In the genomic region with DNA sequence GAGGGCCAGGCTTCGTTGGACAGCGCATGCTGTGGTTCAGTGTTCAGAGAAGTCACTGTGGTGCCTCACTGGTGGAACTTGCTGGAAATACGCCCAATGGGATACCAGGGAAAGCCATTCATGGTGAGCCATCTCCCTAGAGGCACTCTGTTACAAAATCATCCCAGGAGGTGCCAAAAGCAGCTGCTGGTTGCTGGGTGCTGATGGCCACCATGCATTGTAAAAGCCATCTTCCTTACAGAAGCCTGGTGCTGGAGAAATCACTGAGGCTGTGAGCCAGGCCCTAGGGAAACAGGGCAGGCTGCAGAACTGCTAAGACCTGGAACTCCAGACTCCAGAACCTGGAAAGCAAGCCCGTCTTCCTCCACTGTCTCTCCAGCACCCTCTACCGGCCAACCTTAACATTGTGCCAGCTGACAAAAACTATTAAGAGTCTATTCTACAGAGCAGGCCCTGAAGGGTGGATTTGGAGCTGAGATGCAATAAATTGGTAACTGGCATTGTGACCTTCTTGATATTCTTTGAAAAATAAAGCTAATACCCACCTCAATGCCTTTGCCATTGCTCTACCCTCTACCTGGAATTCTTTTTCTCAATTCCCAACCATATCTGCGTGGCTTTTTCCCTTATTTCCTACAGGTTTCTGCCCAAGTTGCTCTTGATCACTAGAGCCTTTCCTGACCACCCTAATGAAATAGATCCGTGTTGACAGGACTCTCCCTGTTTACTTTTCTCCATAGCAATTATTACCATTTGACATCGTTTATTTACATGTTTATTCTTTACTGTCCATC, we compare ENCODE assay signal across 1 cellular context.
A peak's percentile ranks its signal among the peaks of the same experiment; 100 is the strongest.
TF ChIP-seq lines count a peak whose summit lies in the region.

No MANE protein-coding gene starts in this region.

TF ChIP-seq in HepG2, 621 proteins besides CTCF, POLR2A, EP300 and RAD21 (continues in another document):
- TF ChIP-seq NFE2 (CRISPR knock-in tag; IDR thresholded peaks at IDR 0.05) (no peak), KLF16 (CRISPR knock-in tag; IDR thresholded peaks at IDR 0.05) (0 out of 4 replicates have a peak, but pooled peaks of 1 of the 2 experiments have one; percentile 36), MYC (CRISPR knock-in tag; IDR thresholded peaks at IDR 0.05; ENCODE audit: borderline replicate concordance) (0 out of 2 replicates have a peak, but pooled peaks have one; percentile 14), SIX4 (CRISPR knock-in tag; IDR thresholded peaks at IDR 0.05) (no peak), NCOA5 (CRISPR knock-in tag; IDR thresholded peaks at IDR 0.05) (no peak), ZNF121 (CRISPR knock-in tag; IDR thresholded peaks at IDR 0.05) (no peak), SIN3B (IDR thresholded peaks at IDR 0.05; ENCODE audit: low read length) (0 out of 2 replicates have a peak, but pooled peaks have one; percentile 58), ZNF33A (CRISPR knock-in tag; IDR thresholded peaks at IDR 0.05; ENCODE audit: borderline replicate concordance) (no peak), U2AF1 (optimal IDR thresholded peaks at IDR 0.05; ENCODE audit: low read depth, low read length) (no peak), ZNF850 (CRISPR knock-in tag; conservative IDR thresholded peaks at IDR 0.05) (no peak), NONO (IDR thresholded peaks at IDR 0.05) (no peak), NONO (CRISPR knock-in tag; conservative IDR thresholded peaks at IDR 0.05) (no peak), TGIF2 (CRISPR knock-in tag; IDR thresholded peaks at IDR 0.05) (0 out of 2 replicates have a peak, but pooled peaks have one; percentile 30), SOX13 (IDR thresholded peaks at IDR 0.05) (no peak), SOX13 (CRISPR knock-in tag; conservative IDR thresholded peaks at IDR 0.05 in 1 of 2, IDR thresholded peaks at IDR 0.05 in 1 of 2) (no peak), SSRP1 (CRISPR knock-in tag; IDR thresholded peaks at IDR 0.05) (0 out of 2 replicates have a peak, but pooled peaks have one; percentile 33), SMAD9 (CRISPR knock-in tag; IDR thresholded peaks at IDR 0.05) (no peak), STAG1 (CRISPR knock-in tag; IDR thresholded peaks at IDR 0.05) (peak; percentile 82), FOXP1 (IDR thresholded peaks at IDR 0.05) (no peak), FOXP1 (CRISPR knock-in tag; IDR thresholded peaks at IDR 0.05) (no peak), ZNF614 (CRISPR knock-in tag; IDR thresholded peaks at IDR 0.05; ENCODE audit: borderline replicate concordance) (0 out of 2 replicates have a peak, but pooled peaks have one; percentile 18), ZNF224 (CRISPR knock-in tag; IDR thresholded peaks at IDR 0.05) (no peak), TARDBP (CRISPR knock-in tag; IDR thresholded peaks at IDR 0.05) (0 out of 2 replicates have a peak, but pooled peaks have one; percentile 31), NFATC3 (CRISPR knock-in tag; IDR thresholded peaks at IDR 0.05) (no peak), MAFF (IDR thresholded peaks at IDR 0.05; ENCODE audit: low read depth, low read length) (peak; percentile 62; the same call in 1 of the 2 replicates)
- TF ChIP-seq, protein P1, sequence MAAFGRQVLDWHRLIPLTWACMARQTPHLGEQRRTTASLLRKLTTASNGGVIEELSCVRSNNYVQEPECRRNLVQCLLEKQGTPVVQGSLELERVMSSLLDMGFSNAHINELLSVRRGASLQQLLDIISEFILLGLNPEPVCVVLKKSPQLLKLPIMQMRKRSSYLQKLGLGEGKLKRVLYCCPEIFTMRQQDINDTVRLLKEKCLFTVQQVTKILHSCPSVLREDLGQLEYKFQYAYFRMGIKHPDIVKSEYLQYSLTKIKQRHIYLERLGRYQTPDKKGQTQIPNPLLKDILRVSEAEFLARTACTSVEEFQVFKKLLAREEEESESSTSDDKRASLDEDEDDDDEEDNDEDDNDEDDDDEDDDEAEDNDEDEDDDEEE (CRISPR knock-in tag; IDR thresholded peaks at IDR 0.05) = 0 out of 2 replicates have a peak, but pooled peaks have one; percentile 44
- TF ChIP-seq, protein P2, sequence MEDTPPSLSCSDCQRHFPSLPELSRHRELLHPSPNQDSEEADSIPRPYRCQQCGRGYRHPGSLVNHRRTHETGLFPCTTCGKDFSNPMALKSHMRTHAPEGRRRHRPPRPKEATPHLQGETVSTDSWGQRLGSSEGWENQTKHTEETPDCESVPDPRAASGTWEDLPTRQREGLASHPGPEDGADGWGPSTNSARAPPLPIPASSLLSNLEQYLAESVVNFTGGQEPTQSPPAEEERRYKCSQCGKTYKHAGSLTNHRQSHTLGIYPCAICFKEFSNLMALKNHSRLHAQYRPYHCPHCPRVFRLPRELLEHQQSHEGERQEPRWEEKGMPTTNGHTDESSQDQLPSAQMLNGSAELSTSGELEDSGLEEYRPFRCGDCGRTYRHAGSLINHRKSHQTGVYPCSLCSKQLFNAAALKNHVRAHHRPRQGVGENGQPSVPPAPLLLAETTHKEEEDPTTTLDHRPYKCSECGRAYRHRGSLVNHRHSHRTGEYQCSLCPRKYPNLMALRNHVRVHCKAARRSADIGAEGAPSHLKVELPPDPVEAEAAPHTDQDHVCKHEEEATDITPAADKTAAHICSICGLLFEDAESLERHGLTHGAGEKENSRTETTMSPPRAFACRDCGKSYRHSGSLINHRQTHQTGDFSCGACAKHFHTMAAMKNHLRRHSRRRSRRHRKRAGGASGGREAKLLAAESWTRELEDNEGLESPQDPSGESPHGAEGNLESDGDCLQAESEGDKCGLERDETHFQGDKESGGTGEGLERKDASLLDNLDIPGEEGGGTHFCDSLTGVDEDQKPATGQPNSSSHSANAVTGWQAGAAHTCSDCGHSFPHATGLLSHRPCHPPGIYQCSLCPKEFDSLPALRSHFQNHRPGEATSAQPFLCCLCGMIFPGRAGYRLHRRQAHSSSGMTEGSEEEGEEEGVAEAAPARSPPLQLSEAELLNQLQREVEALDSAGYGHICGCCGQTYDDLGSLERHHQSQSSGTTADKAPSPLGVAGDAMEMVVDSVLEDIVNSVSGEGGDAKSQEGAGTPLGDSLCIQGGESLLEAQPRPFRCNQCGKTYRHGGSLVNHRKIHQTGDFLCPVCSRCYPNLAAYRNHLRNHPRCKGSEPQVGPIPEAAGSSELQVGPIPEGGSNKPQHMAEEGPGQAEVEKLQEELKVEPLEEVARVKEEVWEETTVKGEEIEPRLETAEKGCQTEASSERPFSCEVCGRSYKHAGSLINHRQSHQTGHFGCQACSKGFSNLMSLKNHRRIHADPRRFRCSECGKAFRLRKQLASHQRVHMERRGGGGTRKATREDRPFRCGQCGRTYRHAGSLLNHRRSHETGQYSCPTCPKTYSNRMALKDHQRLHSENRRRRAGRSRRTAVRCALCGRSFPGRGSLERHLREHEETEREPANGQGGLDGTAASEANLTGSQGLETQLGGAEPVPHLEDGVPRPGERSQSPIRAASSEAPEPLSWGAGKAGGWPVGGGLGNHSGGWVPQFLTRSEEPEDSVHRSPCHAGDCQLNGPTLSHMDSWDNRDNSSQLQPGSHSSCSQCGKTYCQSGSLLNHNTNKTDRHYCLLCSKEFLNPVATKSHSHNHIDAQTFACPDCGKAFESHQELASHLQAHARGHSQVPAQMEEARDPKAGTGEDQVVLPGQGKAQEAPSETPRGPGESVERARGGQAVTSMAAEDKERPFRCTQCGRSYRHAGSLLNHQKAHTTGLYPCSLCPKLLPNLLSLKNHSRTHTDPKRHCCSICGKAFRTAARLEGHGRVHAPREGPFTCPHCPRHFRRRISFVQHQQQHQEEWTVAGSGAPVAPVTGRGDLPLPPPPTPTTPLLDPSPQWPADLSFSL (CRISPR knock-in tag; IDR thresholded peaks at IDR 0.05) = no peak
- TF ChIP-seq, protein P3, sequence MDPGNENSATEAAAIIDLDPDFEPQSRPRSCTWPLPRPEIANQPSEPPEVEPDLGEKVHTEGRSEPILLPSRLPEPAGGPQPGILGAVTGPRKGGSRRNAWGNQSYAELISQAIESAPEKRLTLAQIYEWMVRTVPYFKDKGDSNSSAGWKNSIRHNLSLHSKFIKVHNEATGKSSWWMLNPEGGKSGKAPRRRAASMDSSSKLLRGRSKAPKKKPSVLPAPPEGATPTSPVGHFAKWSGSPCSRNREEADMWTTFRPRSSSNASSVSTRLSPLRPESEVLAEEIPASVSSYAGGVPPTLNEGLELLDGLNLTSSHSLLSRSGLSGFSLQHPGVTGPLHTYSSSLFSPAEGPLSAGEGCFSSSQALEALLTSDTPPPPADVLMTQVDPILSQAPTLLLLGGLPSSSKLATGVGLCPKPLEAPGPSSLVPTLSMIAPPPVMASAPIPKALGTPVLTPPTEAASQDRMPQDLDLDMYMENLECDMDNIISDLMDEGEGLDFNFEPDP (CRISPR knock-in tag; conservative IDR thresholded peaks at IDR 0.05) = 0 out of 2 replicates have a peak, but pooled peaks have one; percentile 64
- TF ChIP-seq, protein P4, sequence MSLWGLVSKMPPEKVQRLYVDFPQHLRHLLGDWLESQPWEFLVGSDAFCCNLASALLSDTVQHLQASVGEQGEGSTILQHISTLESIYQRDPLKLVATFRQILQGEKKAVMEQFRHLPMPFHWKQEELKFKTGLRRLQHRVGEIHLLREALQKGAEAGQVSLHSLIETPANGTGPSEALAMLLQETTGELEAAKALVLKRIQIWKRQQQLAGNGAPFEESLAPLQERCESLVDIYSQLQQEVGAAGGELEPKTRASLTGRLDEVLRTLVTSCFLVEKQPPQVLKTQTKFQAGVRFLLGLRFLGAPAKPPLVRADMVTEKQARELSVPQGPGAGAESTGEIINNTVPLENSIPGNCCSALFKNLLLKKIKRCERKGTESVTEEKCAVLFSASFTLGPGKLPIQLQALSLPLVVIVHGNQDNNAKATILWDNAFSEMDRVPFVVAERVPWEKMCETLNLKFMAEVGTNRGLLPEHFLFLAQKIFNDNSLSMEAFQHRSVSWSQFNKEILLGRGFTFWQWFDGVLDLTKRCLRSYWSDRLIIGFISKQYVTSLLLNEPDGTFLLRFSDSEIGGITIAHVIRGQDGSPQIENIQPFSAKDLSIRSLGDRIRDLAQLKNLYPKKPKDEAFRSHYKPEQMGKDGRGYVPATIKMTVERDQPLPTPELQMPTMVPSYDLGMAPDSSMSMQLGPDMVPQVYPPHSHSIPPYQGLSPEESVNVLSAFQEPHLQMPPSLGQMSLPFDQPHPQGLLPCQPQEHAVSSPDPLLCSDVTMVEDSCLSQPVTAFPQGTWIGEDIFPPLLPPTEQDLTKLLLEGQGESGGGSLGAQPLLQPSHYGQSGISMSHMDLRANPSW (CRISPR knock-in tag; IDR thresholded peaks at IDR 0.05; ENCODE audit: borderline replicate concordance) = no peak
- TF ChIP-seq, protein P5, sequence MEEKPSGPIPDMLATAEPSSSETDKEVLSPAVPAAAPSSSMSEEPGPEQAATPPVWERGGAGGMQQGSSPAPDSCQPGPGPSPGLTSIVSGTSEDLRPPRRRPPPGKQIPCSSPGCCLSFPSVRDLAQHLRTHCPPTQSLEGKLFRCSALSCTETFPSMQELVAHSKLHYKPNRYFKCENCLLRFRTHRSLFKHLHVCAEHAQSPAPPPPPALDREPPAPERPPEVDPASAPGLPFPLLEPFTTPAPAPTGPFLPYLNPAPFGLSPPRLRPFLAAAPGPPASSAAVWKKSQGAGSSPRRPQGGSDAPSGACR (CRISPR knock-in tag; IDR thresholded peaks at IDR 0.05) = 0 out of 2 replicates have a peak, but pooled peaks have one; percentile 2
- TF ChIP-seq, protein P6, sequence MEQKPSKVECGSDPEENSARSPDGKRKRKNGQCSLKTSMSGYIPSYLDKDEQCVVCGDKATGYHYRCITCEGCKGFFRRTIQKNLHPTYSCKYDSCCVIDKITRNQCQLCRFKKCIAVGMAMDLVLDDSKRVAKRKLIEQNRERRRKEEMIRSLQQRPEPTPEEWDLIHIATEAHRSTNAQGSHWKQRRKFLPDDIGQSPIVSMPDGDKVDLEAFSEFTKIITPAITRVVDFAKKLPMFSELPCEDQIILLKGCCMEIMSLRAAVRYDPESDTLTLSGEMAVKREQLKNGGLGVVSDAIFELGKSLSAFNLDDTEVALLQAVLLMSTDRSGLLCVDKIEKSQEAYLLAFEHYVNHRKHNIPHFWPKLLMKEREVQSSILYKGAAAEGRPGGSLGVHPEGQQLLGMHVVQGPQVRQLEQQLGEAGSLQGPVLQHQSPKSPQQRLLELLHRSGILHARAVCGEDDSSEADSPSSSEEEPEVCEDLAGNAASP (CRISPR knock-in tag; IDR thresholded peaks at IDR 0.05; ENCODE audit: borderline replicate concordance) = 0 out of 2 replicates have a peak, but pooled peaks have one; percentile 14
- TF ChIP-seq, protein P7, sequence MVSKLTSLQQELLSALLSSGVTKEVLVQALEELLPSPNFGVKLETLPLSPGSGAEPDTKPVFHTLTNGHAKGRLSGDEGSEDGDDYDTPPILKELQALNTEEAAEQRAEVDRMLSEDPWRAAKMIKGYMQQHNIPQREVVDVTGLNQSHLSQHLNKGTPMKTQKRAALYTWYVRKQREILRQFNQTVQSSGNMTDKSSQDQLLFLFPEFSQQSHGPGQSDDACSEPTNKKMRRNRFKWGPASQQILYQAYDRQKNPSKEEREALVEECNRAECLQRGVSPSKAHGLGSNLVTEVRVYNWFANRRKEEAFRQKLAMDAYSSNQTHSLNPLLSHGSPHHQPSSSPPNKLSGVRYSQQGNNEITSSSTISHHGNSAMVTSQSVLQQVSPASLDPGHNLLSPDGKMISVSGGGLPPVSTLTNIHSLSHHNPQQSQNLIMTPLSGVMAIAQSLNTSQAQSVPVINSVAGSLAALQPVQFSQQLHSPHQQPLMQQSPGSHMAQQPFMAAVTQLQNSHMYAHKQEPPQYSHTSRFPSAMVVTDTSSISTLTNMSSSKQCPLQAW (CRISPR knock-in tag; IDR thresholded peaks at IDR 0.05) = peak; percentile 74; the same call in 1 of the 2 replicates
- TF ChIP-seq, protein P8, sequence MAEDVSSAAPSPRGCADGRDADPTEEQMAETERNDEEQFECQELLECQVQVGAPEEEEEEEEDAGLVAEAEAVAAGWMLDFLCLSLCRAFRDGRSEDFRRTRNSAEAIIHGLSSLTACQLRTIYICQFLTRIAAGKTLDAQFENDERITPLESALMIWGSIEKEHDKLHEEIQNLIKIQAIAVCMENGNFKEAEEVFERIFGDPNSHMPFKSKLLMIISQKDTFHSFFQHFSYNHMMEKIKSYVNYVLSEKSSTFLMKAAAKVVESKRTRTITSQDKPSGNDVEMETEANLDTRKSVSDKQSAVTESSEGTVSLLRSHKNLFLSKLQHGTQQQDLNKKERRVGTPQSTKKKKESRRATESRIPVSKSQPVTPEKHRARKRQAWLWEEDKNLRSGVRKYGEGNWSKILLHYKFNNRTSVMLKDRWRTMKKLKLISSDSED (CRISPR knock-in tag; IDR thresholded peaks at IDR 0.05) = no peak
- TF ChIP-seq, protein P9, sequence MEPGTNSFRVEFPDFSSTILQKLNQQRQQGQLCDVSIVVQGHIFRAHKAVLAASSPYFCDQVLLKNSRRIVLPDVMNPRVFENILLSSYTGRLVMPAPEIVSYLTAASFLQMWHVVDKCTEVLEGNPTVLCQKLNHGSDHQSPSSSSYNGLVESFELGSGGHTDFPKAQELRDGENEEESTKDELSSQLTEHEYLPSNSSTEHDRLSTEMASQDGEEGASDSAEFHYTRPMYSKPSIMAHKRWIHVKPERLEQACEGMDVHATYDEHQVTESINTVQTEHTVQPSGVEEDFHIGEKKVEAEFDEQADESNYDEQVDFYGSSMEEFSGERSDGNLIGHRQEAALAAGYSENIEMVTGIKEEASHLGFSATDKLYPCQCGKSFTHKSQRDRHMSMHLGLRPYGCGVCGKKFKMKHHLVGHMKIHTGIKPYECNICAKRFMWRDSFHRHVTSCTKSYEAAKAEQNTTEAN (CRISPR knock-in tag; conservative IDR thresholded peaks at IDR 0.05) = 0 out of 2 replicates have a peak, but pooled peaks have one; percentile 19
